21 cellular contexts compared by ENCODE assay signal in the genomic region with DNA sequence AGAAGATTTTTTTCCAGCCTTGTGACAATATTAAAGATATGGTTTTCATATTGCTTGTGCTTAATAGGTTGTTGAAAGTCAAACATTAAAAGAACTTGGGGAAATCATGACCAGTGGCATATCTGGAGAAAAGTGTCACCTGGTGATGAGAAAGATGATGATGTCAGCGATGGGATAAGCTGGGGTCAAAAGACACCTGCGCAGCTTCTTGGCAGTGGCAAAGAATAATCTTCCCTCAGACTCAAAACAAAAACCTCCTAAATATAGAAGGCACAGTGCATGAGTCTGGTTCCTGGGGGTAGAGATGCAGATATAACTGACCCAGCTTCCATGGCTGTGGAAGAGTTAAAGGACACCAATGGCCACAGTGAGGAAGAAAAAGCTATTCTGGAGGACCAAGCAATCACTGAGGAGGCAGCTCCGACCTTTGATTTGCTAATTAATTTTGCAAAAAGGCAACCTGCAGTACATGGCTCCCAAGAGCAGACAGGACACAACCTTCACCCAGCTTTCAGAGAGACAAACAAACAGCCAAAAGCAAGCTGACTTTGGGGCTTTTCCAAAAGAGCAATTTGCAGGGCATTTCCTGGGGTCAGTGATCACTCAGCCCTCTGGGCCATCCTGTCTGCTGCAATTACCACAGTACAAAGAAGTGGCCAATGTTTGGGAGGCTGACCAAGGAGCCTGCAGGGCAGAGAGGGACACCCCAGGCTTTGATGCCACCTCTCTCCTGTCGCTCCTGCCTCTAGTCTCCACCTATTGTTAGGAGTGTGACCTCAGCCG. TPM values are rescaled to one million over a fixed set of nuclear protein-coding genes. Genes with fewer than 3 reads are reported as not detected.
DNase-seq lines count a peak whose midpoint lies in the region; ATAC-seq, FAIRE-seq and TF ChIP-seq lines count a peak whose summit lies in the region.
"Had no signal": no experiment of that assay in that cellular context is flagged by ENCODE, and none has a peak within 500 bp of the region (broad histone marks: within the 10 kb centered on the region; RNA-seq: fewer than 3 reads in every experiment).

No MANE protein-coding gene starts in this region.

- H3F3A ChIP-seq in GM23338 (replicated peaks; ENCODE audit: low read depth) (no peaks in the 10 kb centered on the region; the same call in 1 of the 2 replicates), PC-3 (ENCODE audit: low read length, unreplicated experiment) (no peaks in the 10 kb centered on the region)

- TF ChIP-seq EP300 in HepG2 (IDR thresholded peaks at IDR 0.05; ENCODE audit: low read depth in 2 of 2, low read length in 2 of 2) (no peak), HepG2 (CRISPR knock-in tag; IDR thresholded peaks at IDR 0.05; ENCODE audit: borderline replicate concordance) (no peak)

- ATAC-seq in GM23338 (no peak), PC-3 (peak; percentile 23; the same call in 1 of the 2 replicates), HepG2 (peak; percentile 83)
- ATAC-seq in stimulated activated naive B cell treated with anti-CD40 and anti-IgM and Interleukin-4, amounts not matched to agents 10 μg/mL and 1 μg/mL and 100 μg/mL, for 72 hours (replicated peaks), result no peak

- no peak overlapping the region for H3K27ac ChIP-seq in GM23338 (ENCODE audit: low read depth)
- no peak overlapping the region for H3K27ac ChIP-seq in PC-3 (ENCODE audit: low read length)
- no peak overlapping the region for H3K27ac ChIP-seq in HepG2 (ENCODE audit: extremely low read length, insufficient read depth, low read length)
- H3K27ac ChIP-seq: C4-2B, GM23248, KMS-11 had no signal

- H3K79me2 ChIP-seq in GM23338 (replicated peaks; ENCODE audit: insufficient read depth), result no peaks in the 10 kb centered on the region
- H3K79me2 ChIP-seq in PC-3 (ENCODE audit: low read length), result no peaks in the 10 kb centered on the region
- H3K79me2 ChIP-seq in HepG2 (ENCODE audit: insufficient read depth, low read length), result no peaks in the 10 kb centered on the region

- TF ChIP-seq CTCF in GM23338 (conservative IDR thresholded peaks at IDR 0.05; ENCODE audit: low read depth in 2 of 2) (no peak), PC-3 (conservative IDR thresholded peaks at IDR 0.05; ENCODE audit: low read depth, low read length) (no peak), HepG2 (CRISPR knock-in tag; IDR thresholded peaks at IDR 0.05) (no peak)

- no peak for FAIRE-seq in HepG2 (lab: Jason Lieb, UNC)

- peaks cover 16% of the 10 kb centered on the region for H3K4me1 Mint-ChIP-seq in GM23338
- H3K4me1 Mint-ChIP-seq in stimulated activated naive B cell treated with anti-CD40 and anti-IgM and Interleukin-4, amounts not matched to agents 10 μg/mL and 1 μg/mL and 100 μg/mL, for 72 hours, result no peaks in the 10 kb centered on the region

- DNase-seq in GM23338 (ENCODE audit: low spot score) (no peak), PC-3 (no peak), HepG2 (ENCODE audit: low spot score) (no peak), HK-2 (ENCODE audit: unreplicated experiment) (no peak), AG08396 (ENCODE audit: low spot score) (no peak)
- DNase-seq in stimulated activated naive B cell treated with anti-CD40 and anti-IgM and Interleukin-4, amounts not matched to agents 10 μg/mL and 1 μg/mL and 100 μg/mL, for 72 hours, result no peak
- DNase-seq: ACHN, AML-193, DMS79 treated with DMSO at 0.1 percent for 48 hours, GDM1, GM23248, NCI-H1048, NCI-H1436 treated with DMSO at 0.1 percent for 48 hours, NCI-H2029 treated with DMSO at 0.1 percent for 48 hours, NCI-H2171, NCI-H526, T-helper 2 cell had no signal

- 22% methylated on average over 5 of the region's 5 CpGs for WGBS in HepG2 (ENCODE audit: low lambda C conversion rate)

- H3K9me2 ChIP-seq in GM23338 (ENCODE audit: insufficient read depth) (0 out of 2 replicates have a peak, but pooled peaks cover 5% of the 10 kb centered on the region), PC-3 (replicated peaks; ENCODE audit: low read length) (no peaks in the 10 kb centered on the region)

- H3K27me3 ChIP-seq in GM23338 (ENCODE audit: insufficient read depth) (no peaks in the 10 kb centered on the region), PC-3 (ENCODE audit: low read length) (peaks cover 32% of the 10 kb centered on the region), HepG2 (ENCODE audit: control insufficient read depth in 1 of 2, insufficient read depth in 2 of 2, low read length in 2 of 2) (peaks cover 0 to 26% of the 10 kb centered on the region in 2 experiments; a peak in 2 of 5 replicates), skeletal muscle satellite cell (ENCODE audit: control insufficient read depth, insufficient read depth, low read length) (peaks cover 28% of the 10 kb centered on the region)

- CTCF ChIA-PET in PC-3 (lab: Charles Lee), result no interaction called here
- CTCF ChIA-PET in HepG2 (lab: Yijun Ruan, JAX; ENCODE audit: low intra/inter-chr PET ratio, low total read pairs), result no interaction called here

- BruUV-seq in PC-3 (replicated peaks; lab: Mats Ljungman, UMichigan), result no TSS peak
- no TSS peak for BruUV-seq in HepG2 (replicated peaks; lab: Mats Ljungman, UMichigan)

- TF ChIP-seq RAD21 in HepG2 (CRISPR knock-in tag; IDR thresholded peaks at IDR 0.05), result no peak

- no peaks in the 10 kb centered on the region for H3K36me3 Mint-ChIP-seq in GM23338 (ENCODE audit: low read depth)
- no peaks in the 10 kb centered on the region for H3K36me3 Mint-ChIP-seq in stimulated activated naive B cell treated with anti-CD40 and anti-IgM and Interleukin-4, amounts not matched to agents 10 μg/mL and 1 μg/mL and 100 μg/mL, for 72 hours

- H4K20me1 ChIP-seq in GM23338 (replicated peaks; ENCODE audit: insufficient read depth), result no peaks in the 10 kb centered on the region; the same call in 1 of the 2 replicates
- H4K20me1 ChIP-seq in PC-3 (ENCODE audit: low read length), result no peaks in the 10 kb centered on the region
- H4K20me1 ChIP-seq in HepG2 (ENCODE audit: insufficient read depth, low read length), result no peaks in the 10 kb centered on the region

- intact Hi-C loops in PC-3 (cut with micrococcal nuclease), result no loop called here
- intact Hi-C loops in HepG2 (cut with micrococcal nuclease; ENCODE audit: unreplicated experiment), result no loop called here

- H3K9ac ChIP-seq in PC-3 (ENCODE audit: low read length) (no peak overlapping the region), HepG2 (ENCODE audit: insufficient read depth, low read depth, low read length) (no peak overlapping the region), skeletal muscle satellite cell (ENCODE audit: low read depth, low read length) (no peak overlapping the region)
- H3K9ac ChIP-seq: GM23248, KMS-11 had no signal

- peaks cover 6% of the 10 kb centered on the region for H3K4me1 ChIP-seq in GM23338 (ENCODE audit: insufficient read depth)
- H3K4me1 ChIP-seq in PC-3 (ENCODE audit: insufficient read depth, low read length), result peaks cover 5% of the 10 kb centered on the region; the same call in 1 of the 2 replicates
- H3K4me1 ChIP-seq in HepG2 (ENCODE audit: insufficient read depth, low read length), result peaks cover 20% of the 10 kb centered on the region
- H3K4me1 ChIP-seq in skeletal muscle satellite cell (ENCODE audit: control insufficient read depth, insufficient read depth, low read length), result peaks cover 23% of the 10 kb centered on the region

- no peaks in the 10 kb centered on the region for H3K36me3 ChIP-seq in GM23338 (ENCODE audit: insufficient read depth)
- no peaks in the 10 kb centered on the region for H3K36me3 ChIP-seq in PC-3 (ENCODE audit: low read depth, low read length)
- no peaks in the 10 kb centered on the region for H3K36me3 ChIP-seq in HepG2 (replicated peaks in 1 of 2; ENCODE audit: control insufficient read depth in 1 of 2, insufficient read depth in 2 of 2, low read length in 2 of 2)
- H3K36me3 ChIP-seq in skeletal muscle satellite cell (ENCODE audit: insufficient read depth, low read length), result no peaks in the 10 kb centered on the region

- no peaks in the 10 kb centered on the region for H3K27me3 Mint-ChIP-seq in GM23338 (ENCODE audit: insufficient read depth, low read depth, poor library complexity)
- peaks cover 7 to 12% of the 10 kb centered on the region in 2 donors for H3K27me3 Mint-ChIP-seq in stimulated activated naive B cell treated with anti-CD40 and anti-IgM and Interleukin-4, amounts not matched to agents 10 μg/mL and 1 μg/mL and 100 μg/mL, for 72 hours

- H2AFZ ChIP-seq in GM23338 (peak overlapping the region; percentile 94), PC-3 (ENCODE audit: low read length) (no peak overlapping the region), HepG2 (ENCODE audit: low read length) (no peak overlapping the region)
- H2AFZ ChIP-seq: GM23248 had no signal

- POLR2A ChIA-PET in PC-3 (lab: Charles Lee; ENCODE audit: unreplicated experiment), result no interaction called here
- POLR2A ChIA-PET in HepG2 (lab: Yijun Ruan, JAX), result no interaction called here

- H3K4me3 ChIP-seq in GM23338 (no peak overlapping the region), PC-3 (ENCODE audit: low read length) (no peak overlapping the region), HepG2 (replicated peaks in 1 of 3; ENCODE audit: insufficient read depth in 1 of 3, low read depth in 2 of 3, low read length in 3 of 3) (no peak overlapping the region), skeletal muscle satellite cell (ENCODE audit: low read length) (peak overlapping the region; percentile 8)
- H3K4me3 ChIP-seq: GM23248 had no signal

- no peak overlapping the region for H3K27ac Mint-ChIP-seq in GM23338
- no peak overlapping the region for H3K27ac Mint-ChIP-seq in stimulated activated naive B cell treated with anti-CD40 and anti-IgM and Interleukin-4, amounts not matched to agents 10 μg/mL and 1 μg/mL and 100 μg/mL, for 72 hours

- H3K9me3 Mint-ChIP-seq in GM23338, result no peaks in the 10 kb centered on the region
- H3K9me3 Mint-ChIP-seq in stimulated activated naive B cell treated with anti-CD40 and anti-IgM and Interleukin-4, amounts not matched to agents 10 μg/mL and 1 μg/mL and 100 μg/mL, for 72 hours, result no peaks in the 10 kb centered on the region

- TF ChIP-seq POLR2A in HepG2 (IDR thresholded peaks at IDR 0.05; ENCODE audit: insufficient read depth in 1 of 2, low read depth in 2 of 2, low read length in 2 of 2), result no peak

- in situ Hi-C loops in HepG2 (cut with HindIII; ENCODE audit: extremely low pct_ligation_motif_present, low pct_unique_long_range_greater_than_20kb), result loop anchor here (25.0 kb wide), 1 partner anchor 283 kb away; no protein-coding TSS in a partner anchor

- H3K4me3 Mint-ChIP-seq in GM23338, result no peak overlapping the region
- H3K4me3 Mint-ChIP-seq in stimulated activated naive B cell treated with anti-CD40 and anti-IgM and Interleukin-4, amounts not matched to agents 10 μg/mL and 1 μg/mL and 100 μg/mL, for 72 hours, result no peak overlapping the region

- H3K4me2 ChIP-seq in GM23338 (no peak overlapping the region), PC-3 (ENCODE audit: low read length) (no peak overlapping the region), HepG2 (ENCODE audit: low read depth, low read length) (peak overlapping the region; percentile 8; the same call in 1 of the 2 replicates), skeletal muscle satellite cell (ENCODE audit: low read length) (peak overlapping the region; percentile 46)
- H3K4me2 ChIP-seq: KMS-11 had no signal

- H3K9me3 ChIP-seq in PC-3 (ENCODE audit: low read length), result no peaks in the 10 kb centered on the region
- H3K9me3 ChIP-seq in HepG2 (ENCODE audit: low read length), result no peaks in the 10 kb centered on the region
- no peaks in the 10 kb centered on the region for H3K9me3 ChIP-seq in skeletal muscle satellite cell (replicated peaks; ENCODE audit: low read length)

RNA-seq across cellular contexts. Expression of a gene that starts 17.6 kb away (rescaled TPM):
- total RNA-seq in GM23338 (2014; rRNA removed; shearing (Covaris generic)), result 25.4 and 26.8 TPM in 2 replicates
- polyA plus RNA-seq in GM23338 (2016; fragmentation: Nextera tagmentation; extraction: Ambion mirVana) (8.0 and 11.0 TPM in 2 replicates), HepG2 (2011; rRNA removed) (0.04 TPM in 1 of 2 replicates, not detected in the other)
- total RNA-seq in PC-3 (2014; rRNA removed) (0.04 TPM in 1 of 2 replicates, not detected in the other), HepG2 (2016; rRNA removed; fragmentation: Illumina TruSeq; extraction: Trizol) (not detected in 2 replicates)
- not detected in 2 replicates for total RNA-seq in HepG2 (2016; cell fraction: cytosol; rRNA removed; fragmentation: Illumina TruSeq; extraction: Trizol; ENCODE audit: low read depth)
- not detected in 2 replicates for total RNA-seq in HepG2 (2016; cell fraction: insoluble cytoplasmic fraction; rRNA removed; fragmentation: Illumina TruSeq; extraction: Trizol)
- not detected in 2 replicates for total RNA-seq in HepG2 (2016; cell fraction: membrane; rRNA removed; fragmentation: Illumina TruSeq; extraction: Trizol)
- total RNA-seq in HepG2 (2016; cell fraction: nucleus; rRNA removed; fragmentation: Illumina TruSeq; extraction: Trizol), result not detected in 2 replicates
- not detected in 2 replicates for polyA plus RNA-seq in HepG2 (2011; cell fraction: cytosol; rRNA removed)
- 0.03 TPM in 2 replicates for polyA plus RNA-seq in HepG2 (2011; cell fraction: nucleus; rRNA removed)
- not detected in 2 replicates for polyA plus RNA-seq in HepG2 (2012)
- polyA plus RNA-seq in HepG2 (2016; cell fraction: cytosol; fragmentation: Illumina TruSeq; extraction: Trizol; ENCODE audit: low read depth), result not detected in 2 replicates
- not detected in 2 replicates for polyA plus RNA-seq in HepG2 (2016; cell fraction: insoluble cytoplasmic fraction; fragmentation: Illumina TruSeq; extraction: Trizol; ENCODE audit: low read depth)
- not detected in 2 replicates for polyA plus RNA-seq in HepG2 (2016; cell fraction: membrane; fragmentation: Illumina TruSeq; extraction: Trizol; ENCODE audit: low read depth)
- polyA plus RNA-seq in HepG2 (2016; cell fraction: nucleus; fragmentation: Illumina TruSeq; extraction: Trizol; ENCODE audit: insufficient read depth, low read depth), result not detected in 2 replicates
- not detected in 2 replicates for polyA minus RNA-seq in HepG2 (2011; rRNA and poly(A)+ RNA removed; ENCODE audit: low replicate concordance)
- polyA minus RNA-seq in HepG2 (2011; cell fraction: cytosol; rRNA and poly(A)+ RNA removed), result not detected in 2 replicates
- polyA minus RNA-seq in HepG2 (2011; cell fraction: nucleus; rRNA and poly(A)+ RNA removed), result not detected in 2 replicates
- total RNA-seq in skeletal muscle satellite cell (2012; rRNA removed), result not detected in 2 replicates
- total RNA-seq: GM23248, HT-29 had no signal
- polyA plus RNA-seq: GM23248 had no signal

RNA-seq across cellular contexts. Expression of a gene that starts 21.7 kb away (rescaled TPM):
- 26.4 and 28.1 TPM in 2 replicates for total RNA-seq in GM23338 (2014; rRNA removed; shearing (Covaris generic))
- 22.9 and 23.2 TPM in 2 replicates for polyA plus RNA-seq in GM23338 (2016; fragmentation: Nextera tagmentation; extraction: Ambion mirVana)
- total RNA-seq in PC-3 (2014; rRNA removed), result 24.6 and 29.7 TPM in 2 replicates
- 19.5 and 51.3 TPM in 2 replicates for total RNA-seq in HepG2 (2016; rRNA removed; fragmentation: Illumina TruSeq; extraction: Trizol)
- 13.0 and 13.1 TPM in 2 replicates for total RNA-seq in HepG2 (2016; cell fraction: cytosol; rRNA removed; fragmentation: Illumina TruSeq; extraction: Trizol; ENCODE audit: low read depth)
- total RNA-seq in HepG2 (2016; cell fraction: insoluble cytoplasmic fraction; rRNA removed; fragmentation: Illumina TruSeq; extraction: Trizol), result 19.8 and 48.1 TPM in 2 replicates
- 12.9 and 15.5 TPM in 2 replicates for total RNA-seq in HepG2 (2016; cell fraction: membrane; rRNA removed; fragmentation: Illumina TruSeq; extraction: Trizol)
- total RNA-seq in HepG2 (2016; cell fraction: nucleus; rRNA removed; fragmentation: Illumina TruSeq; extraction: Trizol), result 46.1 and 55.1 TPM in 2 replicates
- 65.3 and 74.3 TPM in 2 replicates for polyA plus RNA-seq in HepG2 (2011; rRNA removed)
- polyA plus RNA-seq in HepG2 (2011; cell fraction: cytosol; rRNA removed), result 68.0 and 77.8 TPM in 2 replicates
- polyA plus RNA-seq in HepG2 (2011; cell fraction: nucleus; rRNA removed), result 56.4 and 59.5 TPM in 2 replicates
- polyA plus RNA-seq in HepG2 (2012), result 60.1 and 65.8 TPM in 2 replicates
- 9.4 and 9.5 TPM in 2 replicates for polyA plus RNA-seq in HepG2 (2016; cell fraction: cytosol; fragmentation: Illumina TruSeq; extraction: Trizol; ENCODE audit: low read depth)
- 26.4 and 30.6 TPM in 2 replicates for polyA plus RNA-seq in HepG2 (2016; cell fraction: insoluble cytoplasmic fraction; fragmentation: Illumina TruSeq; extraction: Trizol; ENCODE audit: low read depth)
- 13.4 and 13.9 TPM in 2 replicates for polyA plus RNA-seq in HepG2 (2016; cell fraction: membrane; fragmentation: Illumina TruSeq; extraction: Trizol; ENCODE audit: low read depth)
- 125 and 129 TPM in 2 replicates for polyA plus RNA-seq in HepG2 (2016; cell fraction: nucleus; fragmentation: Illumina TruSeq; extraction: Trizol; ENCODE audit: insufficient read depth, low read depth)
- polyA minus RNA-seq in HepG2 (2011; rRNA and poly(A)+ RNA removed; ENCODE audit: low replicate concordance), result 15.2 and 37.2 TPM in 2 replicates
- polyA minus RNA-seq in HepG2 (2011; cell fraction: cytosol; rRNA and poly(A)+ RNA removed), result 23.6 and 33.0 TPM in 2 replicates
- 37.1 and 44.5 TPM in 2 replicates for polyA minus RNA-seq in HepG2 (2011; cell fraction: nucleus; rRNA and poly(A)+ RNA removed)
- total RNA-seq in skeletal muscle satellite cell (2012; rRNA removed), result 34.3 and 39.5 TPM in 2 replicates

Comparison
In these comparisons a context has a peak if more than half of its experiments do, and no peak if none do; other contexts are left out.
1. ATAC-seq: peak in PC-3 (single experiment) and HepG2 (single experiment); none in GM23338 (single experiment) and stimulated activated naive B cell treated with anti-CD40 and anti-IgM and Interleukin-4, amounts not matched to agents 10 μg/mL and 1 μg/mL and 100 μg/mL, for 72 hours (0 of 2).
2. H3K4me2 ChIP-seq: peak in HepG2 (single experiment) and skeletal muscle satellite cell (single experiment); none in GM23338 (single experiment) and PC-3 (single experiment).
3. RNA of a gene that starts 17.6 kb away (total RNA-seq): 25.4 to 26.8 TPM in GM23338; 0.04 TPM in PC-3 and not detected in HepG2; every median in the first group is over 10 times any median in the second.